Comparison of ENCODE assay signal across 1 cellular context in genomic region chr14:100313464-100314230, GRCh38.
A peak's percentile ranks its signal among the peaks of the same experiment; 100 is the strongest.
TF ChIP-seq lines count a peak whose summit lies in the region.

No MANE protein-coding gene starts in this region.

TF ChIP-seq in Ishikawa, 13 proteins besides CTCF, POLR2A, EP300 and RAD21:
- TF ChIP-seq EGR1 (IDR thresholded peaks at IDR 0.05) (0 out of 2 replicates have a peak, but pooled peaks have one; percentile 16), MAX (IDR thresholded peaks at IDR 0.05) (peak; percentile 42; the same call in 1 of the 2 replicates), TEAD4 (IDR thresholded peaks at IDR 0.05) (no peak)
TF ChIP-seq in Ishikawa: peak in this region for 2.
